Comparison of ENCODE assay signal across 1 cellular context in genomic region chr10:86954681-86955500, GRCh38.
TF ChIP-seq lines count a peak whose summit lies in the region.

No MANE protein-coding gene starts in this region.

TF ChIP-seq in HepG2, 621 proteins besides CTCF, POLR2A, EP300 and RAD21:
- TF ChIP-seq ZNF768 (CRISPR knock-in tag; IDR thresholded peaks at IDR 0.05) (peak; percentile 95), ZNF569 (CRISPR knock-in tag; IDR thresholded peaks at IDR 0.05; ENCODE audit: borderline replicate concordance) (no peak)
